In genomic region chr14:96662116-96662901, GRCh38 we compare ENCODE assay signal across 20 cellular contexts.
A peak's percentile ranks its signal among the peaks of the same experiment; 100 is the strongest.
DNase-seq lines count a peak whose midpoint lies in the region; ATAC-seq and TF ChIP-seq lines count a peak whose summit lies in the region.
"Had no signal": no experiment of that assay in that cellular context is flagged by ENCODE, and none has a peak within 500 bp of the region (broad histone marks: within the 10 kb centered on the region; RNA-seq: fewer than 3 reads in every experiment).

No MANE protein-coding gene starts in this region.

- intact Hi-C loops in mammary epithelial cell (cut with micrococcal nuclease) (no loop called here), lower lobe of right lung (cut with DNase I) (no loop called here)

- ATAC-seq in lower lobe of right lung (peak; percentile 41 to 50), HG03139 (IDR thresholded peaks at IDR 0.05; ENCODE audit: unreplicated experiment) (no peak), GM21786 (IDR thresholded peaks at IDR 0.05; ENCODE audit: unreplicated experiment) (no peak)
- ATAC-seq: effector memory CD8-positive, alpha-beta T cell; HCT116; stimulated activated effector memory CD8-positive, alpha-beta T cell treated with anti-CD3 and anti-CD28 coated beads, Interleukin-12 subunit alpha, Interleukin-12 subunit beta, amount 100 ng/mL, for 72 hours had no signal

- peak overlapping the region; percentile 18 for H3K4me2 ChIP-seq in mammary epithelial cell (ENCODE audit: insufficient read depth, low read depth, low read length)

- H3K4me3 ChIP-seq in mammary epithelial cell (replicated peaks in 1 of 3; ENCODE audit: insufficient read depth in 1 of 3, low read depth in 2 of 3, low read length in 3 of 3) (no peak overlapping the region), lower lobe of right lung (no peak overlapping the region)
- H3K4me3 ChIP-seq: SJSA1 had no signal

- CTCF ChIA-PET in mammary epithelial cell (lab: Charles Lee; ENCODE audit: low non-redundant PET), result no interaction called here

- no peaks in the 10 kb centered on the region for H4K20me1 ChIP-seq in mammary epithelial cell (ENCODE audit: insufficient read depth, low read length)

- H3K4me1 ChIP-seq in mammary epithelial cell (ENCODE audit: insufficient read depth, low read length), result no peaks in the 10 kb centered on the region
- no peaks in the 10 kb centered on the region for H3K4me1 ChIP-seq in lower lobe of right lung
- H3K4me1 ChIP-seq: SJSA1 had no signal

- H3K9ac ChIP-seq in mammary epithelial cell (ENCODE audit: insufficient read depth, low read length), result no peak overlapping the region

- H3K27ac ChIP-seq in mammary epithelial cell (ENCODE audit: insufficient read depth, low read depth, low read length) (no peak overlapping the region), lower lobe of right lung (no peak overlapping the region)
- H3K27ac ChIP-seq: SJSA1 had no signal

- H3K79me2 ChIP-seq in mammary epithelial cell (ENCODE audit: insufficient read depth, low read length), result no peaks in the 10 kb centered on the region

- TF ChIP-seq CTCF in mammary epithelial cell (conservative IDR thresholded peaks at IDR 0.05 in 1 of 2, IDR thresholded peaks at IDR 0.05 in 1 of 2; ENCODE audit: extremely low read depth in 1 of 2, insufficient read depth in 1 of 2, low read depth in 1 of 2, low read length in 2 of 2) (no peak), lower lobe of right lung (IDR thresholded peaks at IDR 0.05) (no peak)

- in situ Hi-C loops in mammary epithelial cell (cut with MboI; ENCODE audit: low sequenced_read_pairs in 2 of 2), result no loop called here

- dilution Hi-C loops in mammary epithelial cell (cut with HindIII; ENCODE audit: low sequenced_read_pairs), result no loop called here

- H3K27me3 ChIP-seq in mammary epithelial cell (ENCODE audit: insufficient read depth, low read length) (peaks cover 7% of the 10 kb centered on the region), lower lobe of right lung (ENCODE audit: low read depth) (peaks cover 5% of the 10 kb centered on the region)
- H3K27me3 ChIP-seq: SJSA1 had no signal

- H3K36me3 ChIP-seq in mammary epithelial cell (ENCODE audit: insufficient read depth, low read length) (no peaks in the 10 kb centered on the region), lower lobe of right lung (no peaks in the 10 kb centered on the region)
- H3K36me3 ChIP-seq: SJSA1 had no signal

- no peaks in the 10 kb centered on the region for H3K9me3 ChIP-seq in mammary epithelial cell (replicated peaks; ENCODE audit: insufficient read depth, low read length)
- H3K9me3 ChIP-seq in lower lobe of right lung, result no peaks in the 10 kb centered on the region
- H3K9me3 ChIP-seq: SJSA1 had no signal

- peak overlapping the region; percentile 60 for H2AFZ ChIP-seq in mammary epithelial cell (ENCODE audit: low read depth, low read length)

- 6% methylated on average over 14 of the region's 14 CpGs for WGBS in mammary epithelial cell (ENCODE audit: low coverage, missing lambda C conversion rate)

- DNase-seq in D341Med (ENCODE audit: low spot score), result peak; percentile 38
- DNase-seq in NCI-H146 (lab: John Stamatoyannopoulos, UW), result peak; percentile 62
- no peak for DNase-seq in mammary epithelial cell
- DNase-seq in lower lobe of right lung, result no peak
- no peak for DNase-seq in activated gamma-delta T cell treated with Interleukin-2 at 50 U/mL for 16 hours
- DNase-seq in NOMO-1 treated with DMSO at 0.1 percent for 48 hours (lab: John Stamatoyannopoulos, UW; ENCODE audit: unreplicated experiment), result no peak
- DNase-seq: activated CD4-positive, alpha-beta T cell treated with anti-CD3 and anti-CD28 coated beads for 48 hours; activated naive CD8-positive, alpha-beta T cell treated with anti-CD3 and anti-CD28 coated beads, Interleukin-2, amount 10 ng/mL, durations not matched to agents 7 days and 5 days; activated T-cell treated with anti-CD3 and anti-CD28 coated beads, Interleukin-2, amount 50 U/mL, for 1 hour; central memory CD4-positive, alpha-beta T cell; effector memory CD8-positive, alpha-beta T cell; immature natural killer cell; KBM-7; NCI-H187; nucleus accumbens had no signal

- no TSS peak for BruUV-seq in mammary epithelial cell (replicated peaks; lab: Mats Ljungman, UMichigan)

Comparison
In these comparisons a context has a peak if more than half of its experiments do, and no peak if none do; other contexts are left out.
1. DNase-seq: peak in D341Med (single experiment) and NCI-H146 (single experiment); none in mammary epithelial cell (single experiment), lower lobe of right lung (single experiment), activated gamma-delta T cell treated with Interleukin-2 at 50 U/mL for 16 hours (single experiment) and NOMO-1 treated with DMSO at 0.1 percent for 48 hours (single experiment).
2. ATAC-seq: peak in lower lobe of right lung (2 of 2); none in HG03139 (single experiment) and GM21786 (single experiment).